Comparison of ENCODE assay signal across 12 cellular contexts in the genomic region with DNA sequence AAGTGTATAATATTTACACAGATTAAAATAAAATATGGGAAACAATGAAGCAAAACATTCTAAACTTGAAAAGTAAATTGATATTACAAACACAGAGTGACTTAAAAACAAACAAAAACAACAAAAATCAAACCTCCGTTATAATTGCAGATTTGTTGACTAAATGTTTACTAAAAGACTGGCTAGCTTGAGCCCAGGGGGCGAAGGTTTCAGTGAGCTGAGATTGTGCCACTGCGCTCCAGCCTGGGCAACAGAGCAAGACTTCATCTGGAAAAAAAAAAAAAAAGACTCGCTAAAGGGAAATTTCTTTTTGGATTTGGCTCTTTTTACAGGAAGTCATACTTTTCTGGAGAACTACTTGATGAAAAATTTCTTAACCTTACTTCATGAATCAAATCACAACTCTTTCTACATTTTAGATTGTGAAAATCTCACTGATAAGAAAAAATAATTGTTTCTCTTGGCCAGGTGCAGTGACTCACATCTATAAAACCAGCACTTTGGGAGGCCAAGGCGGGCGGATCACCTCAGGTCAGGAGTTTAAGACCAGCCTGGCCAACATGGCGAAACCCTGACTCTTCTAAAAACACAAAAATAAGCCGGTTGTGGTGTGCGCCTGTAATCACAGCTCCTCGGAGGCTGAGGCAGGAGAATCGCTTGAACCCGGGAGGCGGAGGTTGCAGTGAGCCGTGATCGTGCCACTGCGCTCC. TPM values are rescaled to one million over a fixed set of nuclear protein-coding genes. Genes with fewer than 3 reads are reported as not detected.
A peak's percentile ranks its signal among the peaks of the same experiment; 100 is the strongest.
DNase-seq lines count a peak whose midpoint lies in the region; TF ChIP-seq lines count a peak whose summit lies in the region.
"Had no signal": no experiment of that assay in that cellular context is flagged by ENCODE, and none has a peak within 500 bp of the region (broad histone marks: within the 10 kb centered on the region; RNA-seq: fewer than 3 reads in every experiment).

No MANE protein-coding gene starts in this region.

- H3K4me2 ChIP-seq in fibroblast of lung (ENCODE audit: extremely low read depth, insufficient read depth, low read length) (peak overlapping the region; percentile 32), mesendoderm (ENCODE audit: low read length) (no peak overlapping the region), neuronal stem cell (ENCODE audit: insufficient read depth, low read length, poor library complexity, severe bottlenecking) (no peak overlapping the region)

- no peak overlapping the region for H4K8ac ChIP-seq in mesendoderm (ENCODE audit: low read depth, low read length)
- no peak overlapping the region for H4K8ac ChIP-seq in neuronal stem cell (ENCODE audit: low read depth, low read length)

- no peak overlapping the region for H2BK12ac ChIP-seq in neuronal stem cell (ENCODE audit: low read length)

- H3K79me2 ChIP-seq in fibroblast of lung (ENCODE audit: control insufficient read depth, insufficient read depth, low read length) (peaks cover 57% of the 10 kb centered on the region), mesendoderm (ENCODE audit: control insufficient read depth, insufficient read depth, low read length) (no peaks in the 10 kb centered on the region)

- H3K4ac ChIP-seq in mesendoderm (ENCODE audit: low read depth, low read length) (peak overlapping the region; percentile 87), neuronal stem cell (ENCODE audit: low read length) (no peak overlapping the region)

- H2AK5ac ChIP-seq in mesendoderm (ENCODE audit: low read length) (no peak overlapping the region), neuronal stem cell (ENCODE audit: low read depth, low read length) (no peak overlapping the region)

- H4K91ac ChIP-seq in neuronal stem cell (ENCODE audit: low read depth, low read length, poor library complexity), result no peak overlapping the region

- H3K36me3 ChIP-seq in fibroblast of lung (ENCODE audit: control insufficient read depth, insufficient read depth, low read length) (no peaks in the 10 kb centered on the region), mesendoderm (ENCODE audit: control insufficient read depth, insufficient read depth, low read length) (no peaks in the 10 kb centered on the region), vagina (no peaks in the 10 kb centered on the region), neuronal stem cell (replicated peaks in 1 of 2; ENCODE audit: control insufficient read depth in 2 of 2, insufficient read depth in 2 of 2, low read length in 2 of 2) (no peaks in the 10 kb centered on the region)
- H3K36me3 ChIP-seq: breast epithelium had no signal

- H3K9ac ChIP-seq in fibroblast of lung (ENCODE audit: insufficient read depth, low read length), result no peak overlapping the region
- H3K9ac ChIP-seq in mesendoderm (ENCODE audit: low read length), result no peak overlapping the region
- no peak overlapping the region for H3K9ac ChIP-seq in neuronal stem cell (ENCODE audit: low read depth, low read length, poor library complexity)

- H3K4me1 ChIP-seq in fibroblast of lung (ENCODE audit: control insufficient read depth, extremely low read depth, insufficient read depth, low read length) (peaks cover 32% of the 10 kb centered on the region), mesendoderm (ENCODE audit: control insufficient read depth, low read depth, low read length) (no peaks in the 10 kb centered on the region), vagina (peaks cover 26% of the 10 kb centered on the region), neuronal stem cell (ENCODE audit: control insufficient read depth in 2 of 2, insufficient read depth in 1 of 2, low read depth in 1 of 2, low read length in 2 of 2) (no peaks in the 10 kb centered on the region)
- H3K4me1 ChIP-seq: breast epithelium had no signal

- H3K27me3 ChIP-seq in fibroblast of lung (ENCODE audit: control insufficient read depth, insufficient read depth, low read length), result no peaks in the 10 kb centered on the region
- no peaks in the 10 kb centered on the region for H3K27me3 ChIP-seq in mesendoderm (ENCODE audit: insufficient read depth, low read length, poor library complexity)
- no peaks in the 10 kb centered on the region for H3K27me3 ChIP-seq in vagina
- no peaks in the 10 kb centered on the region for H3K27me3 ChIP-seq in neuronal stem cell (ENCODE audit: control insufficient read depth in 3 of 3, insufficient read depth in 3 of 3, low read depth in 1 of 3, low read length in 3 of 3)
- H3K27me3 ChIP-seq: breast epithelium had no signal

- intact Hi-C loops in vagina (cut with DNase I), result no loop called here

- H3K4me3 ChIP-seq in fibroblast of lung (replicated peaks in 1 of 4; ENCODE audit: control extremely low read depth in 1 of 4, insufficient read depth in 1 of 4, low read depth in 3 of 4, low read length in 4 of 4) (no peak overlapping the region), mesendoderm (ENCODE audit: low read length) (no peak overlapping the region), vagina (no peak overlapping the region), neuronal stem cell (ENCODE audit: low read length in 2 of 2) (no peak overlapping the region)
- H3K4me3 ChIP-seq: breast epithelium had no signal

- H2BK120ac ChIP-seq in mesendoderm (ENCODE audit: low read depth, low read length) (peak overlapping the region; percentile 82), neuronal stem cell (ENCODE audit: low read depth, low read length) (no peak overlapping the region)

- no peak overlapping the region for H3K14ac ChIP-seq in neuronal stem cell (ENCODE audit: low read length)

- H4K5ac ChIP-seq in mesendoderm (ENCODE audit: low read length), result no peak overlapping the region

- H3K79me1 ChIP-seq in mesendoderm (ENCODE audit: low read length) (no peaks in the 10 kb centered on the region), neuronal stem cell (ENCODE audit: low read depth, low read length) (no peaks in the 10 kb centered on the region)

- H3K23ac ChIP-seq in mesendoderm (ENCODE audit: low read length) (no peak overlapping the region), neuronal stem cell (ENCODE audit: low read depth, low read length, poor library complexity) (no peak overlapping the region)

- H2BK15ac ChIP-seq in mesendoderm (replicated peaks; ENCODE audit: low read depth) (no peak overlapping the region), neuronal stem cell (ENCODE audit: low read length) (no peak overlapping the region)

- no CpG with 5 or more reads among the region's 16 CpGs for WGBS in mesendoderm (ENCODE audit: extremely low coverage, insufficient coverage, low lambda C conversion rate)
- WGBS in neuronal stem cell (ENCODE audit: extremely low coverage in 2 of 2, insufficient read length in 2 of 2, insufficient replicate concordance in 1 of 2), 2 donors, result no CpG with 5 or more reads among the region's 16 CpGs

- TF ChIP-seq POLR2A in vagina (IDR thresholded peaks at IDR 0.05), result no peak

- DNase-seq in LoVo (ENCODE audit: low spot score) (peak; percentile 48), fibroblast of lung (ENCODE audit: low read depth in 2 of 2) (peak in 1 of 2 donors; percentile 68), mesendoderm (no peak), vagina (ENCODE audit: extremely low spot score in 2 of 2) (no peak), neuronal stem cell (ENCODE audit: low spot score) (no peak), GM13977 (ENCODE audit: low spot score) (no peak), midbrain (lab: John Stamatoyannopoulos, UW) (no peak)
- DNase-seq: activated effector memory CD4-positive, alpha-beta T cell treated with Interleukin-2 at 50 U/mL for 16 hours; COR-L47; retina had no signal

- no peak overlapping the region for H3K56ac ChIP-seq in mesendoderm (ENCODE audit: low read length)

- H2AFZ ChIP-seq in fibroblast of lung (ENCODE audit: low read length) (no peak overlapping the region), neuronal stem cell (ENCODE audit: low read length) (no peak overlapping the region)

- H4K20me1 ChIP-seq in fibroblast of lung (ENCODE audit: control insufficient read depth, extremely low read depth, insufficient read depth, low read length), result no peaks in the 10 kb centered on the region

- in situ Hi-C loops in GM13977 (cut with MboI; ENCODE audit: low pct_unique_long_range_greater_than_20kb, low sequenced_read_pairs, unreplicated experiment), result no loop called here

- peak overlapping the region; percentile 55 for H3K27ac ChIP-seq in fibroblast of lung (ENCODE audit: insufficient read depth, low read length)
- no peak overlapping the region for H3K27ac ChIP-seq in mesendoderm (ENCODE audit: low read depth, low read length)
- peak overlapping the region; percentile 75 for H3K27ac ChIP-seq in vagina
- no peak overlapping the region for H3K27ac ChIP-seq in neuronal stem cell (replicated peaks; ENCODE audit: low read length)
- H3K27ac ChIP-seq: epithelial cell of prostate had no signal

- no peak overlapping the region for H2BK5ac ChIP-seq in mesendoderm (ENCODE audit: low read length)
- H2BK5ac ChIP-seq in neuronal stem cell (ENCODE audit: low read length), result no peak overlapping the region

- TF ChIP-seq CTCF in fibroblast of lung (conservative IDR thresholded peaks at IDR 0.05 in 1 of 2, IDR thresholded peaks at IDR 0.05 in 1 of 2; ENCODE audit: low read depth in 1 of 2, low read length in 2 of 2), result no peak
- no peak for TF ChIP-seq CTCF in vagina (IDR thresholded peaks at IDR 0.05)
- no peak for TF ChIP-seq CTCF in GM13977 (IDR thresholded peaks at IDR 0.05; ENCODE audit: extremely low read depth, insufficient read depth, missing control alignments)

- no peaks in the 10 kb centered on the region for H3K9me3 ChIP-seq in fibroblast of lung (ENCODE audit: control insufficient read depth, insufficient read depth, low read depth, low read length)
- no peaks in the 10 kb centered on the region for H3K9me3 ChIP-seq in vagina
- H3K9me3 ChIP-seq in neuronal stem cell (replicated peaks in 1 of 2; ENCODE audit: control insufficient read depth in 2 of 2, insufficient read depth in 1 of 2, low read depth in 1 of 2, low read length in 2 of 2), result no peaks in the 10 kb centered on the region
- H3K9me3 ChIP-seq: breast epithelium had no signal

- H3K18ac ChIP-seq in mesendoderm (ENCODE audit: low read length) (peak overlapping the region; percentile 60), neuronal stem cell (ENCODE audit: low read length) (no peak overlapping the region)

RNA-seq across cellular contexts. Expression of gene TFPI, which starts 9.7 kb away (rescaled TPM):
- 111 and 117 TPM in 2 replicates for total RNA-seq in fibroblast of lung
- polyA plus RNA-seq in fibroblast of lung, result 141 and 274 TPM in 2 replicates
- 74.5 and 168 TPM in 2 replicates for polyA plus RNA-seq in fibroblast of lung (2012)
- 12.9 and 40.0 TPM in 2 replicates for polyA minus RNA-seq in fibroblast of lung (ENCODE audit: low replicate concordance)
- 7.2 TPM for polyA plus RNA-seq in mesendoderm (2013, experiment 1 of 2)
- 7.3 TPM for polyA plus RNA-seq in mesendoderm (2013, experiment 2 of 2)
- 68.8 TPM for total RNA-seq in vagina
- 0.96 TPM for polyA plus RNA-seq in neuronal stem cell (2013, experiment 1 of 2)
- 1.1 TPM for polyA plus RNA-seq in neuronal stem cell (2013, experiment 2 of 2)

Comparison
In these comparisons a context has a peak if more than half of its experiments do, and no peak if none do; other contexts are left out.
1. H3K27ac ChIP-seq: peak in fibroblast of lung (single experiment) and vagina (single experiment); none in mesendoderm (single experiment) and neuronal stem cell (single experiment).